19 cellular contexts compared by ENCODE assay signal in the genomic region with DNA sequence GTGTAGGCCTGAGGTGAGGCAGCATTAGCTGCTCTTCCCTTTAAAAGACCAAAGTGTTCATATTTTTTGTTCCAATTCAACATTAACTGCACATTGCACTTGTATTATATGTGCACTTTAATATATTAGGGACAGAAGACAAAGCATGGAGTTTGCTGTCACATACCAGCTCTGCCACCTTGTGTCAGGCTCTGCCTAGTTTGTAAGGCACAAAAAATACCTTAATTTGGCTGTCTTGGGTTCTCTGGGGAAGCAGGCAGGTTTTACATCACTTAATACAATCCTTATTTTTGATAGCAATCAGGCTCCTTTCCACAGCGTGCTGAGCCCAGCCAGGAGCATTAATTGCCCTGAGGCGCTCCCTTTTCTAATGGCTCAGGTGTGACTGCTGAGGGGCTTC.
A peak's percentile ranks its signal among the peaks of the same experiment; 100 is the strongest.
DNase-seq lines count a peak whose midpoint lies in the region; ATAC-seq and TF ChIP-seq lines count a peak whose summit lies in the region.
"Had no signal": no experiment of that assay in that cellular context is flagged by ENCODE, and none has a peak within 500 bp of the region (broad histone marks: within the 10 kb centered on the region; RNA-seq: fewer than 3 reads in every experiment).

No MANE protein-coding gene starts in this region.

- H3K23me2 ChIP-seq in H9 (ENCODE audit: insufficient read length, low read depth, low read length, poor library complexity, severe bottlenecking) = no peaks in the 10 kb centered on the region

- no peak overlapping the region for H4K8ac ChIP-seq in H9 (replicated peaks; ENCODE audit: insufficient read length, low read depth, low read length)

- DNase-seq in BE2C (peak; percentile 19), H9 (no peak), PC-9 (no peak), nephron progenitor cell (no peak), DMS79 (lab: John Stamatoyannopoulos, UW) (no peak), foreskin fibroblast (no peak)
- DNase-seq: COR-L47; EL; KBM-7; NCI-H1105; NCI-H1694; NCI-H446; NK-92 treated with Interleukin-12 subunit alpha and Interleukin-12 subunit beta, amount 100 ng/mL, for 24 hours; Right ventricle myocardium superior; T-helper 1 cell had no signal

- no peak overlapping the region for H3K9ac ChIP-seq in H9 (ENCODE audit: extremely low read depth, insufficient read length, low read length)

- no peak overlapping the region for H2BK5ac ChIP-seq in H9 (ENCODE audit: insufficient read length, low read length)

- no peak overlapping the region for H2AK5ac ChIP-seq in H9 (ENCODE audit: insufficient read length, low read length)

- H3K79me1 ChIP-seq in H9 (ENCODE audit: insufficient read depth, low read depth, low read length, poor library complexity, severe bottlenecking) = no peaks in the 10 kb centered on the region

- H3K9me2 ChIP-seq in PC-9 (ENCODE audit: insufficient read depth) = no peaks in the 10 kb centered on the region

- H3K27me3 ChIP-seq in BE2C (no peaks in the 10 kb centered on the region), H9 (ENCODE audit: insufficient read depth, low read length) (no peaks in the 10 kb centered on the region), PC-9 (ENCODE audit: insufficient read depth, low read depth) (no peaks in the 10 kb centered on the region)

- WGBS in H9 (ENCODE audit: extremely low coverage, insufficient read length, low lambda C conversion rate) = no CpG with 5 or more reads among the region's 2 CpGs

- H3K4me3 Mint-ChIP-seq in H9 (no peak overlapping the region), nephron progenitor cell (no peak overlapping the region)

- no peak overlapping the region for H2BK20ac ChIP-seq in H9 (ENCODE audit: low read depth, low read length, poor library complexity, severe bottlenecking)

- H3K23ac ChIP-seq in H9 (ENCODE audit: insufficient read length, low read depth, low read length) = no peak overlapping the region

- intact Hi-C loops in PC-9 (cut with micrococcal nuclease; ENCODE audit: unreplicated experiment) = loop anchor here (5.0 kb wide), 1 partner anchor 40 kb away; no protein-coding TSS in a partner anchor

- no peak overlapping the region for H3K4ac ChIP-seq in H9 (ENCODE audit: low read depth, low read length)

- H3K14ac ChIP-seq in H9 (ENCODE audit: insufficient read depth, low read length) = no peak overlapping the region

- H3K4me3 ChIP-seq in BE2C (ENCODE audit: low read depth, low read length) (no peak overlapping the region), PC-9 (no peak overlapping the region), foreskin fibroblast (ENCODE audit: low read depth in 1 of 2, low read length in 2 of 2) (no peak overlapping the region)
- H3K4me3 ChIP-seq: SK-N-MC had no signal

- H3K4me1 Mint-ChIP-seq in H9 (peaks cover 35 to 38% of the 10 kb centered on the region in 2 experiments), nephron progenitor cell (peaks cover 59% of the 10 kb centered on the region)

- H3K9me3 Mint-ChIP-seq in H9 (no peaks in the 10 kb centered on the region), nephron progenitor cell (no peaks in the 10 kb centered on the region)

- H3F3A ChIP-seq in PC-9 (ENCODE audit: insufficient read depth, low read depth) = peaks cover 27% of the 10 kb centered on the region

- H3T11ph ChIP-seq in H9 (ENCODE audit: low read length) = no peak overlapping the region

- H3K9me3 ChIP-seq in BE2C = no peaks in the 10 kb centered on the region
- H3K9me3 ChIP-seq in H9 (ENCODE audit: control insufficient read depth, low read depth, low read length) = no peaks in the 10 kb centered on the region
- H3K9me3 ChIP-seq in PC-9 (ENCODE audit: insufficient read depth, low read depth) = no peaks in the 10 kb centered on the region

- no peaks in the 10 kb centered on the region for H3K27me3 Mint-ChIP-seq in H9 (ENCODE audit: low read depth)
- H3K27me3 Mint-ChIP-seq in nephron progenitor cell (ENCODE audit: low read depth, poor library complexity) = no peaks in the 10 kb centered on the region

- H2BK12ac ChIP-seq in H9 (ENCODE audit: insufficient read length, low read depth, low read length) = no peak overlapping the region

- no peak overlapping the region for H3K27ac ChIP-seq in H9 (ENCODE audit: insufficient read length, low read depth, low read length)
- peak overlapping the region; percentile 75 for H3K27ac ChIP-seq in PC-9
- H3K27ac ChIP-seq: C4-2B, SK-N-MC had no signal

- 0 out of 2 replicates have a peak, but pooled peaks have one; percentile 13 for TF ChIP-seq CTCF in BE2C (IDR thresholded peaks at IDR 0.05; ENCODE audit: low read depth, low read length)
- TF ChIP-seq CTCF in H9 (conservative IDR thresholded peaks at IDR 0.05) = no peak
- TF ChIP-seq CTCF in PC-9 (conservative IDR thresholded peaks at IDR 0.05) = no peak
- TF ChIP-seq CTCF in nephron progenitor cell (IDR thresholded peaks at IDR 0.05) = no peak
- no peak for TF ChIP-seq CTCF in foreskin fibroblast (IDR thresholded peaks at IDR 0.05; ENCODE audit: low read depth, low read length)

- CTCF ChIA-PET in PC-9 (lab: Charles Lee) = no interaction called here

- H2BK120ac ChIP-seq in H9 (ENCODE audit: low read depth, low read length, poor library complexity, severe bottlenecking) = no peak overlapping the region

- H3K4me2 ChIP-seq in H9 (ENCODE audit: insufficient read depth, insufficient read length, low read length) (no peak overlapping the region), PC-9 (no peak overlapping the region; the same call in 1 of the 2 replicates)

- H4K91ac ChIP-seq in H9 (ENCODE audit: insufficient read length, low read depth, low read length) = no peak overlapping the region

- H3K79me2 ChIP-seq in H9 (ENCODE audit: insufficient read depth, low read length) (no peaks in the 10 kb centered on the region; the same call in 1 of the 2 replicates), PC-9 (ENCODE audit: low read depth) (peaks cover 21% of the 10 kb centered on the region)

- POLR2A ChIA-PET in PC-9 (lab: Charles Lee; ENCODE audit: unreplicated experiment) = no interaction called here

- H2AFZ ChIP-seq in H9 (ENCODE audit: low read length) (no peak overlapping the region), PC-9 (no peak overlapping the region)

- no peak for ATAC-seq in GM21515 (IDR thresholded peaks at IDR 0.05; ENCODE audit: unreplicated experiment)
- ATAC-seq: HCT116 had no signal

- peak overlapping the region in 2 of 3 experiments; percentile 65 to 76; a peak in 3 of 7 replicates for H3K27ac Mint-ChIP-seq in H9
- peak overlapping the region; percentile 95 for H3K27ac Mint-ChIP-seq in nephron progenitor cell

- H3K36me3 Mint-ChIP-seq in H9 (ENCODE audit: insufficient read depth in 1 of 3, low read depth in 3 of 3) = peaks cover 26 to 41% (median 36%) of the 10 kb centered on the region in 3 experiments; a peak in 6 of 7 replicates
- peaks cover 76% of the 10 kb centered on the region for H3K36me3 Mint-ChIP-seq in nephron progenitor cell (ENCODE audit: low read depth)

- H3K4me1 ChIP-seq in BE2C = peaks cover 6% of the 10 kb centered on the region; the same call in 1 of the 2 replicates
- peaks cover 19% of the 10 kb centered on the region; the same call in 1 of the 2 replicates for H3K4me1 ChIP-seq in H9 (ENCODE audit: insufficient read depth, low read length)
- peaks cover 36% of the 10 kb centered on the region for H3K4me1 ChIP-seq in PC-9 (replicated peaks; ENCODE audit: insufficient read depth)

- H3K56ac ChIP-seq in H9 (ENCODE audit: insufficient read length, low read depth, low read length) = no peak overlapping the region

- no peak overlapping the region for H4K5ac ChIP-seq in H9 (ENCODE audit: insufficient read length, low read depth, low read length)

- BruUV-seq in PC-9 (replicated peaks; lab: Mats Ljungman, UMichigan) = no TSS peak

- H4K20me1 ChIP-seq in H9 (ENCODE audit: control insufficient read depth, insufficient read depth, insufficient read length) (no peaks in the 10 kb centered on the region), PC-9 (ENCODE audit: insufficient read depth) (no peaks in the 10 kb centered on the region)

- peaks cover 26% of the 10 kb centered on the region for H3K36me3 ChIP-seq in BE2C
- H3K36me3 ChIP-seq in PC-9 (ENCODE audit: low read depth) = 0 out of 2 replicates have a peak, but pooled peaks cover 19% of the 10 kb centered on the region

- no peak overlapping the region for H2BK15ac ChIP-seq in H9 (ENCODE audit: low read depth, low read length)

- no peak overlapping the region for H3K18ac ChIP-seq in H9 (ENCODE audit: insufficient read length, low read depth, low read length)
